Comparison of ENCODE assay signal across 1 cellular context in the genomic region with DNA sequence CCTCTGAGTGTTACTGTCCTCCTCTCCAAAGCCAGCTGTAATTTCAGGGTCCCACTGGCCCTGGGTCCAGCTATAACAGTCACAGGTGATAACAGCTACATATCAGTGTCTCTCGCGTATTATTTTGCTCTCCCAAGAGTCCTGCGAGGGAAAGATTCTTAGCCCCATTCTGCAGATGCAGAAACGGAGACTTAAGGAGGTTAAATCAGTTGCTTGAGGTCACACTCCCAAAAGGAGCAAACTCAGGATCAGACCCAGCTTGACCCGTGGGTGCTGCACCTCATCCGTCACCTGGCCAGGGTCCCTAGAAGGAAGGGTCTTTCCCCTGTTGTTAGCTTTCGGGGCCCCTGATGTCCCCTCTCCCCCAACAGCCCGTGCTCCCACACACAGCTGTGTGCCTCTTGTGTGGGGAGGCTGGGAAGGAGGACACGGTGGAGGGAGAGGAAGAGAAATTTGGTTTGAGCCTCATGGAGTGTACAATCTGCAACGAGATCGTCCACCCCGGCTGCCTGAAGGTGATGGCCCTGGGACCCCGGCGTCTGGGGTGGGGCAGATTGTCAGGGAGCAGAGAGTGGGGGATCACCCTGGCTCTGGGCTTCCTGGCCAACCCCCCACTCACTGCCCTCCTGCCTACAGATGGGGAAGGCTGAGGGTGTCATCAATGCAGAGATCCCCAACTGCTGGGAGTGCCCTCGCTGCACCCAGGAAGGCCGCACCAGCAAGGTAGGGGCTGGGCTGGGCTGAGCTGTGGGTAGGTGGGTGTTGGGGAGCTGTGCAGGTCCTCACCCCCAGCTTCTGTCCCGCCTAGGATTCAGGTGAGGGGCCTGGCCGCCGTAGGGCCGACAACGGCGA.
TF ChIP-seq lines count a peak whose summit lies in the region.

No MANE protein-coding gene starts in this region.

TF ChIP-seq in A549, 52 proteins besides CTCF, POLR2A, EP300 and RAD21 (continued from another document):
- no peak for TF ChIP-seq RCOR1 (IDR thresholded peaks at IDR 0.05; ENCODE audit: low read depth, low read length)
